In the genomic region with DNA sequence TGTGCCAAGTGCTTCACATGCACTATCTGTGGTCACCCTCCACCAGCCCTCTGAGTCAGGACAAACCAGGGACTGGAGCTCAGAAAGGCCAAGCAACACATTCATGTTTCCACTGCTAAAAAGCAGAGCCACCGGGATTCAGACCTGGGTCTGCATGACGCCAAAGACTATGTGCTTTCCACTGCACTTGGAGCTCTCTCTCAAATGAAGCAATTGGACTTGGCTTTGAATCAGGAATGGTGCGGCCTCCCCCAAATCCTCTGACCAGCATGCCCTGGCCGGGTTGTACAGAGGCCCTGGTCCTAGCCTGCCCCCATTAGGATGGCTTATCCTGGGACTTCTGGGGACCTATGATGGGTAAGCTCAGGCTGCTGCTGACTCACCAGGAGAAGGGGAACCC, we compare ENCODE assay signal across 24 cellular contexts.
A peak's percentile ranks its signal among the peaks of the same experiment; 100 is the strongest.
DNase-seq lines count a peak whose midpoint lies in the region; ATAC-seq and TF ChIP-seq lines count a peak whose summit lies in the region.
"Had no signal": no experiment of that assay in that cellular context is flagged by ENCODE, and none has a peak within 500 bp of the region (broad histone marks: within the 10 kb centered on the region; RNA-seq: fewer than 3 reads in every experiment).

No MANE protein-coding gene starts in this region.

- no peak for TF ChIP-seq CTCF in omental fat pad (IDR thresholded peaks at IDR 0.05)

- H3K4me1 Mint-ChIP-seq in naive thymus-derived CD8-positive, alpha-beta T cell = no peaks in the 10 kb centered on the region
- H3K4me1 Mint-ChIP-seq: activated CD8-positive, alpha-beta memory T cell treated with anti-CD3 and anti-CD28 coated beads, Interleukin-2, amount 10 ng/mL, durations not matched to agents 7 days and 5 days had no signal

- intact Hi-C loops in Right ventricle myocardium inferior (cut with DNase I) (no loop called here), cardiac septum (cut with DNase I) (no loop called here), left ventricle myocardium superior (cut with micrococcal nuclease) (no loop called here)

- DNase-seq in Right ventricle myocardium inferior (ENCODE audit: missing footprints) (no peak), cardiac septum (ENCODE audit: low spot score) (no peak), left ventricle myocardium superior (no peak), omental fat pad (ENCODE audit: low spot score) (no peak), NCI-H2196 treated with DMSO at 0.1 percent for 48 hours (lab: John Stamatoyannopoulos, UW; ENCODE audit: unreplicated experiment) (no peak), NCI-H510A (lab: John Stamatoyannopoulos, UW) (no peak)
- DNase-seq in naive thymus-derived CD8-positive, alpha-beta T cell = no peak
- DNase-seq: 8988T; activated CD4-positive, CD25-positive, alpha-beta regulatory T cell; activated CD8-positive, alpha-beta memory T cell treated with anti-CD3 and anti-CD28 coated beads, Interleukin-2, amount 10 ng/mL, durations not matched to agents 7 days and 5 days; activated naive CD4-positive, alpha-beta T cell; activated T-cell treated with anti-CD3 and anti-CD28 coated beads, Interleukin-2, amount 50 U/mL, for 72 hours; brain microvascular endothelial cell; CD4-positive, alpha-beta T cell; NCI-H1092 treated with DMSO at 0.1 percent for 48 hours; NCI-H187 treated with DMSO at 0.1 percent for 48 hours; NCI-H526 treated with DMSO at 0.1 percent for 48 hours; nephron progenitor cell; pancreas; right lobe of liver; stimulated activated CD4-positive, alpha-beta T cell treated with anti-CD3 and anti-CD28 coated beads, Interleukin-15, amount 100 ng/mL, for 24 hours; stimulated activated naive CD4-positive, alpha-beta T cell; T-helper 1 cell had no signal

- no peaks in the 10 kb centered on the region for H3K36me3 Mint-ChIP-seq in naive thymus-derived CD8-positive, alpha-beta T cell
- H3K36me3 Mint-ChIP-seq: activated CD8-positive, alpha-beta memory T cell treated with anti-CD3 and anti-CD28 coated beads, Interleukin-2, amount 10 ng/mL, durations not matched to agents 7 days and 5 days had no signal

- peaks cover 3 to 25% (median 19%) of the 10 kb centered on the region in 5 donors for H3K27me3 Mint-ChIP-seq in naive thymus-derived CD8-positive, alpha-beta T cell

- H3K4me3 Mint-ChIP-seq in naive thymus-derived CD8-positive, alpha-beta T cell = no peak overlapping the region
- H3K4me3 Mint-ChIP-seq: activated CD8-positive, alpha-beta memory T cell treated with anti-CD3 and anti-CD28 coated beads, Interleukin-2, amount 10 ng/mL, durations not matched to agents 7 days and 5 days; activated T-cell treated with anti-CD3 and anti-CD28 coated beads, Interleukin-2, amount 50 U/mL, for 72 hours; CD4-positive, alpha-beta T cell; nephron progenitor cell had no signal

- H3K9me3 Mint-ChIP-seq in naive thymus-derived CD8-positive, alpha-beta T cell = peaks cover 0 to 1% (median 0%) of the 10 kb centered on the region in 9 donors
- H3K9me3 Mint-ChIP-seq: activated T-cell treated with anti-CD3 and anti-CD28 coated beads, Interleukin-2, amount 50 U/mL, for 72 hours; CD4-positive, alpha-beta T cell; nephron progenitor cell had no signal

- POLR2A ChIA-PET in naive thymus-derived CD8-positive, alpha-beta T cell (lab: Charles Lee) = no interaction called here

- H3K27ac Mint-ChIP-seq in naive thymus-derived CD8-positive, alpha-beta T cell = no peak overlapping the region
- H3K27ac Mint-ChIP-seq: activated CD8-positive, alpha-beta memory T cell treated with anti-CD3 and anti-CD28 coated beads, Interleukin-2, amount 10 ng/mL, durations not matched to agents 7 days and 5 days; activated T-cell treated with anti-CD3 and anti-CD28 coated beads, Interleukin-2, amount 50 U/mL, for 72 hours; CD4-positive, alpha-beta T cell; nephron progenitor cell had no signal

- ATAC-seq in Right ventricle myocardium inferior (peak; percentile 75), left ventricle myocardium superior (peak; percentile 59), omental fat pad (ENCODE audit: low FRiP score) (peak; percentile 38), HG03521 (IDR thresholded peaks at IDR 0.05; ENCODE audit: unreplicated experiment) (no peak)
- no peak for ATAC-seq in naive thymus-derived CD8-positive, alpha-beta T cell
- ATAC-seq: activated CD8-positive, alpha-beta memory T cell treated with anti-CD3 and anti-CD28 coated beads, Interleukin-2, amount 10 ng/mL, durations not matched to agents 7 days and 5 days; activated T-cell treated with anti-CD3 and anti-CD28 coated beads, Interleukin-2, amount 50 U/mL, for 72 hours; right lobe of liver had no signal

Comparison
In these comparisons a context has a peak if more than half of its experiments do, and no peak if none do; other contexts are left out.
1. ATAC-seq: peak in Right ventricle myocardium inferior (single experiment), left ventricle myocardium superior (single experiment) and omental fat pad (single experiment); none in HG03521 (single experiment) and naive thymus-derived CD8-positive, alpha-beta T cell (0 of 2).